In genomic region chr17:21186399-21187187, GRCh38 we compare ENCODE assay signal across 29 cellular contexts. TPM values are rescaled to one million over a fixed set of nuclear protein-coding genes. Genes with fewer than 3 reads are reported as not detected.
DNase-seq lines count a peak whose midpoint lies in the region; ATAC-seq and TF ChIP-seq lines count a peak whose summit lies in the region.
"Had no signal": no experiment of that assay in that cellular context is flagged by ENCODE, and none has a peak within 500 bp of the region (broad histone marks: within the 10 kb centered on the region; RNA-seq: fewer than 3 reads in every experiment).

No MANE protein-coding gene starts in this region.

- no peaks in the 10 kb centered on the region for H3K27me3 Mint-ChIP-seq in T-helper 17 cell
- H3K27me3 Mint-ChIP-seq: activated naive CD8-positive, alpha-beta T cell; CD4-positive, alpha-beta memory T cell; central memory CD8-positive, alpha-beta T cell; stimulated activated naive CD8-positive, alpha-beta T cell treated with anti-CD3 and anti-CD28 coated beads, Interleukin-15, amount 100 ng/mL, for 72 hours had no signal

- H3K4me1 Mint-ChIP-seq in T-helper 17 cell = peaks cover 11% of the 10 kb centered on the region
- H3K4me1 Mint-ChIP-seq: stimulated activated naive CD8-positive, alpha-beta T cell treated with anti-CD3 and anti-CD28 coated beads, Interleukin-15, amount 100 ng/mL, for 72 hours had no signal

- H3K36me3 Mint-ChIP-seq in T-helper 17 cell (ENCODE audit: low read depth) = no peaks in the 10 kb centered on the region

- peak overlapping the region; percentile 19 for H3K4me3 Mint-ChIP-seq in T-helper 17 cell
- H3K4me3 Mint-ChIP-seq: activated naive CD8-positive, alpha-beta T cell; CD4-positive, alpha-beta memory T cell; central memory CD8-positive, alpha-beta T cell; HFFc6; stimulated activated naive CD8-positive, alpha-beta T cell treated with anti-CD3 and anti-CD28 coated beads, Interleukin-15, amount 100 ng/mL, for 72 hours had no signal

- H3K4me1 ChIP-seq in neutrophil (ENCODE audit: control insufficient read depth in 1 of 2, insufficient read depth in 1 of 2, low read depth in 1 of 2, low read length in 1 of 2) = peaks cover 21 to 25% of the 10 kb centered on the region in 2 experiments

- peak overlapping the region; percentile 15 to 32 for H3K4me3 ChIP-seq in neutrophil (ENCODE audit: low read depth in 1 of 2, low read length in 1 of 2)
- H3K4me3 ChIP-seq: ascending aorta, GM23248, MG63, transverse colon had no signal

- no peak overlapping the region for H3K27ac Mint-ChIP-seq in T-helper 17 cell
- H3K27ac Mint-ChIP-seq: activated naive CD8-positive, alpha-beta T cell; HFFc6 had no signal

- DNase-seq in CD1c-positive myeloid dendritic cell (ENCODE audit: extremely low spot score) (peak; percentile 27), T-helper 17 cell (no peak), glomerular endothelial cell (ENCODE audit: extremely low read depth, low read depth, low spot score) (peak; percentile 61), NCI-H1930 (lab: John Stamatoyannopoulos, UW) (no peak), foreskin melanocyte (no peak), GM20000 (ENCODE audit: low spot score) (no peak)
- DNase-seq: activated CD4-positive, alpha-beta T cell treated with anti-CD3 and anti-CD28 coated beads, Interleukin-2, amount 50 U/mL, for 48 hours; activated CD4-positive, CD25-positive, alpha-beta regulatory T cell; activated CD8-positive, alpha-beta memory T cell treated with anti-CD3 and anti-CD28 coated beads, Interleukin-2, amount 50 U/mL, for 4 hours; CD4-positive, alpha-beta memory T cell; foreskin fibroblast; GM23248; HFFc6; islet precursor cell; KBM-7; mesenchymal stem cell; MG63; NCI-H446; stimulated activated CD4-positive, alpha-beta T cell treated with anti-CD3 and anti-CD28 coated beads, Interleukin-12 subunit alpha, Interleukin-12 subunit beta, amount 100 ng/mL, for 4 hours; stimulated activated CD4-positive, alpha-beta T cell treated with anti-CD3 and anti-CD28 coated beads, Interleukin-4, amount 100 ng/mL, for 4 hours; stimulated activated naive CD8-positive, alpha-beta T cell treated with anti-CD3 and anti-CD28 coated beads, Interleukin-15, amount 100 ng/mL, for 72 hours; T-helper 9 cell; transverse colon had no signal

- H3K36me3 ChIP-seq in neutrophil = peaks cover 52% of the 10 kb centered on the region
- H3K36me3 ChIP-seq: MG63 had no signal

- H3K27ac ChIP-seq in neutrophil = peak overlapping the region; percentile 88
- H3K27ac ChIP-seq: epithelial cell of prostate, GM23248, transverse colon had no signal

- H3K27me3 ChIP-seq in neutrophil = no peaks in the 10 kb centered on the region
- H3K27me3 ChIP-seq: ascending aorta, MG63, transverse colon had no signal

- peak; percentile 24 for TF ChIP-seq CTCF in neutrophil (IDR thresholded peaks at IDR 0.05)
- no peak for TF ChIP-seq CTCF in GM20000 (IDR thresholded peaks at IDR 0.05; ENCODE audit: extremely low read depth, missing control alignments)

- H3K9me3 ChIP-seq in T-helper 17 cell (ENCODE audit: control insufficient read depth, low read length, poor library complexity, severe bottlenecking) (no peaks in the 10 kb centered on the region), neutrophil (no peaks in the 10 kb centered on the region)
- H3K9me3 ChIP-seq: ascending aorta, MG63, transverse colon had no signal

- ATAC-seq in T-helper 17 cell (no peak), HG03196 (IDR thresholded peaks at IDR 0.05; ENCODE audit: unreplicated experiment) (no peak)
- ATAC-seq: stimulated activated naive CD8-positive, alpha-beta T cell treated with anti-CD3 and anti-CD28 coated beads, Interleukin-15, amount 100 ng/mL, for 72 hours had no signal

RNA-seq across cellular contexts. Expression of gene TMEM11, which starts 27.4 kb away (rescaled TPM):
- total RNA-seq in T-helper 17 cell = 10 to 100 TPM; 10.3 to 17.2 TPM
- total RNA-seq in glomerular endothelial cell = 33.8 and 33.9 TPM in 2 replicates

RNA-seq across cellular contexts. Expression of gene DHRS7B, which starts 59.8 kb away (rescaled TPM):
- total RNA-seq in T-helper 17 cell (1 to 10 TPM; 6.7 to 7.0 TPM), glomerular endothelial cell (12.6 and 27.4 TPM in 2 replicates)

Comparison
In these comparisons a context has a peak if more than half of its experiments do, and no peak if none do; other contexts are left out.
1. DNase-seq: peak in CD1c-positive myeloid dendritic cell (single experiment) and glomerular endothelial cell (single experiment); none in T-helper 17 cell (0 of 3), NCI-H1930 (0 of 2), foreskin melanocyte (single experiment) and GM20000 (single experiment).